ENCODE assay signal across 34 cellular contexts in genomic region chrX:153190384-153190783, GRCh38. TPM values are rescaled to one million over a fixed set of nuclear protein-coding genes. Genes with fewer than 3 reads are reported as not detected.
"Had no signal": no experiment of that assay in that cellular context is flagged by ENCODE, and none has a peak within 500 bp of the region (broad histone marks: within the 10 kb centered on the region; RNA-seq: fewer than 3 reads in every experiment).

No MANE protein-coding gene starts in this region.

- DNase-seq: activated CD4-positive, alpha-beta T cell treated with anti-CD3 and anti-CD28 coated beads for 4 hours; activated CD4-positive, alpha-beta T cell treated with anti-CD3 and anti-CD28 coated beads, Interleukin-2, amount 50 U/mL, for 48 hours; activated CD4-positive, CD25-positive, alpha-beta regulatory T cell; activated CD8-positive, alpha-beta memory T cell treated with anti-CD3 and anti-CD28 coated beads for 24 hours; activated effector memory CD4-positive, alpha-beta T cell treated with Interleukin-2 at 50 U/mL for 16 hours; activated naive CD4-positive, alpha-beta T cell treated with Interleukin-2 at 50 U/mL for 16 hours; anterior cingulate cortex; dermis blood vessel endothelial cell; effector CD8-positive, alpha-beta T cell; head of caudate nucleus; hypothalamus; kidney glomerular epithelial cell; left ventricle myocardium inferior; ovary; sigmoid colon; small intestine; stimulated activated CD4-positive, alpha-beta T cell treated with anti-CD3 and anti-CD28 coated beads, Interleukin-4, amount 100 ng/mL, for 24 hours; stimulated activated naive CD8-positive, alpha-beta T cell treated with anti-CD3 and anti-CD28 coated beads, Interleukin-15, amount 100 ng/mL, for 72 hours; substantia nigra; uterus had no signal

- H3K4me1 ChIP-seq: gastroesophageal sphincter, left ventricle myocardium inferior, sigmoid colon, uterus had no signal

- ATAC-seq: gastroesophageal sphincter; stimulated activated memory B cell treated with anti-CD40 and anti-IgM and Interleukin-4, amounts not matched to agents 10 μg/mL and 1 μg/mL and 100 μg/mL, for 72 hours; stimulated activated naive CD8-positive, alpha-beta T cell treated with anti-CD3 and anti-CD28 coated beads, Interleukin-15, amount 100 ng/mL, for 72 hours had no signal

- H3K4me3 Mint-ChIP-seq: activated naive CD8-positive, alpha-beta T cell; central memory CD8-positive, alpha-beta T cell; stimulated activated memory B cell treated with anti-CD40 and anti-IgM and Interleukin-4, amounts not matched to agents 10 μg/mL and 1 μg/mL and 100 μg/mL, for 72 hours; stimulated activated naive CD8-positive, alpha-beta T cell treated with anti-CD3 and anti-CD28 coated beads, Interleukin-15, amount 100 ng/mL, for 72 hours; type B pancreatic cell had no signal

- H3K9me3 ChIP-seq: gastroesophageal sphincter, left ventricle myocardium inferior, ovary, sigmoid colon, uterus had no signal

- H3K4me3 ChIP-seq: gastroesophageal sphincter, left ventricle myocardium inferior, lung, ovary, sigmoid colon, uterus had no signal

- H3K27ac ChIP-seq: epithelial cell of prostate, gastroesophageal sphincter, left ventricle myocardium inferior, ovary, sigmoid colon, uterus had no signal

- H3K36me3 Mint-ChIP-seq: activated naive CD8-positive, alpha-beta T cell; stimulated activated memory B cell treated with anti-CD40 and anti-IgM and Interleukin-4, amounts not matched to agents 10 μg/mL and 1 μg/mL and 100 μg/mL, for 72 hours; type B pancreatic cell had no signal

- H3K36me3 ChIP-seq: gastroesophageal sphincter, left ventricle myocardium inferior, ovary, sigmoid colon, uterus had no signal

- H3K9me3 Mint-ChIP-seq: central memory CD8-positive, alpha-beta T cell; stimulated activated memory B cell treated with anti-CD40 and anti-IgM and Interleukin-4, amounts not matched to agents 10 μg/mL and 1 μg/mL and 100 μg/mL, for 72 hours; stimulated activated naive CD8-positive, alpha-beta T cell treated with anti-CD3 and anti-CD28 coated beads, Interleukin-15, amount 100 ng/mL, for 72 hours had no signal

- H3K4me1 Mint-ChIP-seq: central memory CD8-positive, alpha-beta T cell; stimulated activated memory B cell treated with anti-CD40 and anti-IgM and Interleukin-4, amounts not matched to agents 10 μg/mL and 1 μg/mL and 100 μg/mL, for 72 hours; stimulated activated naive CD8-positive, alpha-beta T cell treated with anti-CD3 and anti-CD28 coated beads, Interleukin-15, amount 100 ng/mL, for 72 hours had no signal

- H3K27me3 ChIP-seq: sigmoid colon, uterus had no signal

- H3K27ac Mint-ChIP-seq: activated naive CD8-positive, alpha-beta T cell; progenitor cell of endocrine pancreas; stimulated activated memory B cell treated with anti-CD40 and anti-IgM and Interleukin-4, amounts not matched to agents 10 μg/mL and 1 μg/mL and 100 μg/mL, for 72 hours; stimulated activated naive CD8-positive, alpha-beta T cell treated with anti-CD3 and anti-CD28 coated beads, Interleukin-15, amount 100 ng/mL, for 72 hours; type B pancreatic cell had no signal

RNA-seq across cellular contexts. Expression of gene MAGEA1, which starts 11.3 kb away (rescaled TPM):
- total RNA-seq: bronchial epithelial cell; dermis blood vessel endothelial cell; gastroesophageal sphincter; left ventricle myocardium inferior; lung; mucosa of gallbladder; ovary; progenitor cell of endocrine pancreas; sigmoid colon; T-helper 1 cell treated with Interleukin-12 subunit alpha and Interleukin-12 subunit beta and Interleukin-4 antibody, amounts not matched to agents 30 ng/mL and 1 ng/mL, for 36 hours; uterus had no signal
- polyA plus RNA-seq: adipose tissue, lung, neural cell, ovary, sigmoid colon, small intestine, thymus had no signal
